Comparison of ENCODE assay signal across 1 cellular context in genomic region chr5:79201206-79201605, GRCh38.
TF ChIP-seq lines count a peak whose summit lies in the region.

No MANE protein-coding gene starts in this region.

TF ChIP-seq in K562, 482 proteins besides CTCF, POLR2A, EP300 and RAD21 (continued from another document):
- TF ChIP-seq HMBOX1 (IDR thresholded peaks at IDR 0.05) (peak; percentile 53), ARID4B (CRISPR knock-in tag; IDR thresholded peaks at IDR 0.05) (no peak), NCOA2 (IDR thresholded peaks at IDR 0.05; ENCODE audit: partially characterized antibody in 2 of 2) (no peak), FOXJ3 (CRISPR knock-in tag; IDR thresholded peaks at IDR 0.05) (no peak), VEZF1 (CRISPR knock-in tag; IDR thresholded peaks at IDR 0.05) (no peak)
